In genomic region chr7:26648429-26649015, GRCh38 we compare ENCODE assay signal across 18 cellular contexts.
DNase-seq lines count a peak whose midpoint lies in the region; TF ChIP-seq lines count a peak whose summit lies in the region.
"Had no signal": no experiment of that assay in that cellular context is flagged by ENCODE, and none has a peak within 500 bp of the region (broad histone marks: within the 10 kb centered on the region; RNA-seq: fewer than 3 reads in every experiment).

No MANE protein-coding gene starts in this region.

- no peak overlapping the region for H3K23ac ChIP-seq in mesenchymal stem cell (ENCODE audit: low read length in 2 of 2)

- H2BK5ac ChIP-seq in mesenchymal stem cell (ENCODE audit: low read depth, low read length, poor library complexity, severe bottlenecking), result no peak overlapping the region

- intact Hi-C loops in tibial artery (cut with DNase I; ENCODE audit: low total_unique reads), result no loop called here

- TF ChIP-seq CTCF in BJ (IDR thresholded peaks at IDR 0.05; ENCODE audit: insufficient read depth, low read depth, low read length), result no peak
- TF ChIP-seq CTCF in cardiac fibroblast (IDR thresholded peaks at IDR 0.05; ENCODE audit: low read depth, low read length), result no peak
- no peak for TF ChIP-seq CTCF in tibial artery (IDR thresholded peaks at IDR 0.05)

- no peak overlapping the region for H3K27ac ChIP-seq in mesenchymal stem cell (ENCODE audit: low read length, poor library complexity, severe bottlenecking)
- no peak overlapping the region for H3K27ac ChIP-seq in tibial artery
- H3K27ac ChIP-seq: BLaER1 treated with 17β-estradiol and CSF1 and Interleukin-3, amounts not matched to agents 10 nM and 100 nM; esophagus muscularis mucosa; prostate gland; upper lobe of left lung; VCaP had no signal

- CTCF ChIA-PET in BJ (lab: Yijun Ruan, JAX), result interaction anchor here (1.0 kb wide), 1 partner anchor 283 kb away, joined by 3 read pairs; no protein-coding TSS in a partner anchor

- 100% methylated on average over 1 of the region's 2 CpGs for WGBS in mesenchymal stem cell

- no peak overlapping the region for H3K9ac ChIP-seq in mesenchymal stem cell (ENCODE audit: low read length)
- H3K9ac ChIP-seq: BLaER1 treated with 17β-estradiol and CSF1 and Interleukin-3, amounts not matched to agents 10 nM and 100 nM had no signal

- no peak overlapping the region for H4K8ac ChIP-seq in mesenchymal stem cell (ENCODE audit: low read length)

- no peak overlapping the region for H3K4me2 ChIP-seq in mesenchymal stem cell (ENCODE audit: low read length, poor library complexity, severe bottlenecking)
- H3K4me2 ChIP-seq: BLaER1 treated with 17β-estradiol and CSF1 and Interleukin-3, amounts not matched to agents 10 nM and 100 nM had no signal

- H2AFZ ChIP-seq in mesenchymal stem cell (ENCODE audit: low read depth, low read length), result no peak overlapping the region

- H2BK120ac ChIP-seq in mesenchymal stem cell (ENCODE audit: low read depth, low read length), result no peak overlapping the region

- POLR2A ChIA-PET in BJ (lab: Charles Lee), result no interaction called here

- peaks cover 5% of the 10 kb centered on the region for H3K4me1 ChIP-seq in mesenchymal stem cell (ENCODE audit: control insufficient read depth, insufficient read depth, low read depth, low read length)
- no peaks in the 10 kb centered on the region for H3K4me1 ChIP-seq in tibial artery
- H3K4me1 ChIP-seq: prostate gland had no signal

- H3K4ac ChIP-seq in mesenchymal stem cell (ENCODE audit: low read depth in 1 of 2, low read length in 2 of 2), result no peak overlapping the region

- H3K9me3 ChIP-seq in mesenchymal stem cell (ENCODE audit: control insufficient read depth, low read length) (no peaks in the 10 kb centered on the region), tibial artery (no peaks in the 10 kb centered on the region)
- H3K9me3 ChIP-seq: BLaER1 treated with 17β-estradiol and CSF1 and Interleukin-3, amounts not matched to agents 10 nM and 100 nM; esophagus muscularis mucosa; mucosa of descending colon; prostate gland; upper lobe of left lung had no signal

- no peak overlapping the region for H3K18ac ChIP-seq in mesenchymal stem cell (ENCODE audit: low read depth in 1 of 2, low read length in 2 of 2)

- H3K36me3 ChIP-seq in BJ (ENCODE audit: control insufficient read depth, insufficient read depth, low read length), result no peaks in the 10 kb centered on the region
- no peaks in the 10 kb centered on the region for H3K36me3 ChIP-seq in mesenchymal stem cell (ENCODE audit: control insufficient read depth in 1 of 2, insufficient read depth in 2 of 2, low read depth in 1 of 2, low read length in 2 of 2)
- H3K36me3 ChIP-seq in tibial artery, result no peaks in the 10 kb centered on the region
- H3K36me3 ChIP-seq: BLaER1 treated with 17β-estradiol and CSF1 and Interleukin-3, amounts not matched to agents 10 nM and 100 nM; esophagus muscularis mucosa; prostate gland; upper lobe of left lung had no signal

- no peak overlapping the region for H2BK12ac ChIP-seq in mesenchymal stem cell (ENCODE audit: low read length in 2 of 2)

- H3K79me1 ChIP-seq in mesenchymal stem cell (replicated peaks; ENCODE audit: low read length, poor library complexity, severe bottlenecking), result no peaks in the 10 kb centered on the region

- no peak overlapping the region for H2AK5ac ChIP-seq in mesenchymal stem cell (ENCODE audit: low read length, severe bottlenecking)

- no peak overlapping the region for H2BK15ac ChIP-seq in mesenchymal stem cell (ENCODE audit: low read depth, poor library complexity, severe bottlenecking)

- H4K91ac ChIP-seq in mesenchymal stem cell (ENCODE audit: low read length), result no peak overlapping the region

- H3K27me3 ChIP-seq in BJ (ENCODE audit: control insufficient read depth, insufficient read depth, low read length) (no peaks in the 10 kb centered on the region; the same call in 1 of the 2 replicates), mesenchymal stem cell (ENCODE audit: control insufficient read depth in 1 of 2, insufficient read depth in 1 of 2, low read length in 2 of 2) (peaks cover 0 to 4% of the 10 kb centered on the region in 2 experiments), tibial artery (no peaks in the 10 kb centered on the region)
- H3K27me3 ChIP-seq: BLaER1 treated with 17β-estradiol and CSF1 and Interleukin-3, amounts not matched to agents 10 nM and 100 nM; esophagus muscularis mucosa; upper lobe of left lung had no signal

- DNase-seq in BJ (ENCODE audit: low read depth) (peak; percentile 31), HS-5 (ENCODE audit: low read depth) (peak; percentile 31), cardiac fibroblast (ENCODE audit: low read depth in 2 of 2) (peak; percentile 5 to 40), mesenchymal stem cell (peak; percentile 5), pons (ENCODE audit: low spot score) (no peak), DMS79 (lab: John Stamatoyannopoulos, UW) (no peak), OCI-M2 (lab: John Stamatoyannopoulos, UW; ENCODE audit: unreplicated experiment) (no peak), tibial artery (no peak)
- DNase-seq: activated CD8-positive, alpha-beta memory T cell treated with anti-CD3 and anti-CD28 coated beads, Interleukin-2, amount 10 ng/mL, durations not matched to agents 7 days and 5 days; activated naive CD4-positive, alpha-beta T cell treated with anti-CD3 and anti-CD28 coated beads, Interleukin-2, amount 10 ng/mL, durations not matched to agents 7 days and 5 days; mucosa of descending colon; NCI-H2029; stimulated activated CD8-positive, alpha-beta memory T cell treated with anti-CD3 and anti-CD28 coated beads, Interleukin-4, amount 100 ng/mL, for 48 hours; upper lobe of left lung had no signal

- no peak overlapping the region for H3K14ac ChIP-seq in mesenchymal stem cell (ENCODE audit: low read length in 2 of 2)

- no peak overlapping the region for H3K4me3 ChIP-seq in BJ (ENCODE audit: low read depth, low read length)
- H3K4me3 ChIP-seq in cardiac fibroblast (replicated peaks in 1 of 2; ENCODE audit: low read depth in 2 of 2, low read length in 2 of 2), result no peak overlapping the region
- H3K4me3 ChIP-seq in mesenchymal stem cell (ENCODE audit: insufficient read depth in 1 of 2, low read depth in 1 of 2, low read length in 2 of 2), result no peak overlapping the region
- no peak overlapping the region for H3K4me3 ChIP-seq in tibial artery
- H3K4me3 ChIP-seq: BLaER1 treated with 17β-estradiol and CSF1 and Interleukin-3, amounts not matched to agents 10 nM and 100 nM; esophagus muscularis mucosa; mucosa of descending colon; prostate gland; upper lobe of left lung had no signal

Comparison
In these comparisons a context has a peak if more than half of its experiments do, and no peak if none do; other contexts are left out.
1. DNase-seq: peak in BJ (single experiment), HS-5 (single experiment), cardiac fibroblast (2 of 2) and mesenchymal stem cell (single experiment); none in pons (single experiment), DMS79 (single experiment), OCI-M2 (single experiment) and tibial artery (0 of 2).